In the genomic region with DNA sequence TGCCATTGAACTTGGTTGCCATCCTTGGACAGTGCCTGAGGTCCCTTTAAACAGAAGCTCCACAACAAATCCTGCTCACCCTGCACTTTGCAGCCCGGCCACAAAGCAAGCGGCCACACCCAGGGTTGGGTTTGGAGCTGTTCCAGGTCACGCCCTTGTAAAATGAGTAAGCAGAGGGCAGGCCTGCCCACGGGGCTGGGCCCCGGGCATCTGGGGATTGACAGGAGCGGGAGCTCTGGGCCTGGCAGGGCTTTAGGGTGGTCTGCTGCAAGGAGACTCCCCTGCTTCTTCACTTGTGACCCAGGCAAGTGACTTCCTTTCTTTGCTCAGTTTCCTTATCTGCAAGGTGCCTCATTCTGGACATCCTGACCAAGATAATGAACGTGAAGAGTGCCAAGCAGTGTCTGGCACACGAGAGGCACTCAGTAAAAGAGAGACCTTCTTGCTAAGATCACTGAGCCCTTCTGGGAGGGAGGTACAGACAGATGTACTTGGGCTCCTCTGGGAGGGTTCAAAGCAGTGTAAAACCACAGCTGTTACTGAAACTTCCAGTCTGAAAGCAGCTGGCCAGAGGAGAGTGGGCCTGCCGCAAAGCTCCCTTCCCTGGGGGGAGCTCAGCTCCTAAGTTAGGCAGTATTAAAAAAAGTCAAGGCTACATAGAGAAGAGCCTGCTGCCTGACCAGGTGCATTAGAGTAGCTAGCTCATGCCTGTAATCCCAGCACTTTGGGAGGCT, we compare ENCODE assay signal across 8 cellular contexts. TPM values are rescaled to one million over a fixed set of nuclear protein-coding genes. Genes with fewer than 3 reads are reported as not detected.
DNase-seq lines count a peak whose midpoint lies in the region; ATAC-seq and TF ChIP-seq lines count a peak whose summit lies in the region.

No MANE protein-coding gene starts in this region.

- H3K27me3 ChIP-seq in ACC112 (ENCODE audit: insufficient read depth, low read length), result no peaks in the 10 kb centered on the region
- H3K27me3 ChIP-seq in HL-60 (ENCODE audit: insufficient read depth, poor library complexity, severe bottlenecking), result no peaks in the 10 kb centered on the region
- H3K27me3 ChIP-seq in fibroblast of lung (ENCODE audit: control insufficient read depth, insufficient read depth, low read length), result no peaks in the 10 kb centered on the region
- no peaks in the 10 kb centered on the region for H3K27me3 ChIP-seq in prostate gland (replicated peaks; ENCODE audit: insufficient read depth)

- ATAC-seq in GM18873 (IDR thresholded peaks at IDR 0.05; ENCODE audit: low FRiP score, unreplicated experiment), result peak; percentile 34
- no peak for ATAC-seq in GM19035 (IDR thresholded peaks at IDR 0.05; ENCODE audit: unreplicated experiment)

- no peak overlapping the region for H3K9ac ChIP-seq in fibroblast of lung (ENCODE audit: insufficient read depth, low read length)

- no peak for TF ChIP-seq CTCF in HL-60 (IDR thresholded peaks at IDR 0.05; ENCODE audit: insufficient read depth, low read length)
- TF ChIP-seq CTCF in fibroblast of lung (conservative IDR thresholded peaks at IDR 0.05 in 1 of 2, IDR thresholded peaks at IDR 0.05 in 1 of 2; ENCODE audit: low read depth in 1 of 2, low read length in 2 of 2), result no peak
- peak in 2 of 4 experiments; percentile 18 to 30 for TF ChIP-seq CTCF in prostate gland (IDR thresholded peaks at IDR 0.05)

- H3K4me1 ChIP-seq in ACC112 (ENCODE audit: control insufficient read depth, insufficient read depth, low read length, unreplicated experiment), result peaks cover 20% of the 10 kb centered on the region
- H3K4me1 ChIP-seq in fibroblast of lung (ENCODE audit: control insufficient read depth, extremely low read depth, insufficient read depth, low read length), result peaks cover 14% of the 10 kb centered on the region
- H3K4me1 ChIP-seq in prostate gland (replicated peaks), result peaks cover 8% of the 10 kb centered on the region

- H3K4me2 ChIP-seq in fibroblast of lung (ENCODE audit: extremely low read depth, insufficient read depth, low read length), result peak overlapping the region; percentile 92

- H2AFZ ChIP-seq in ACC112 (ENCODE audit: low read length, unreplicated experiment), result peak overlapping the region; percentile 34
- H2AFZ ChIP-seq in fibroblast of lung (ENCODE audit: low read length), result peak overlapping the region; percentile 66

- no peak overlapping the region for H3K27ac ChIP-seq in ACC112 (ENCODE audit: low read depth, low read length)
- H3K27ac ChIP-seq in HL-60 (replicated peaks), result peak overlapping the region; percentile 54
- peak overlapping the region; percentile 53 for H3K27ac ChIP-seq in fibroblast of lung (ENCODE audit: insufficient read depth, low read length)
- no peak overlapping the region for H3K27ac ChIP-seq in prostate gland

- DNase-seq in HL-60 (ENCODE audit: low read depth in 1 of 2, low spot score in 1 of 2), result peak; percentile 70 to 95
- DNase-seq in NOMO-1 treated with DMSO at 0.1 percent for 48 hours (lab: John Stamatoyannopoulos, UW; ENCODE audit: unreplicated experiment), result peak; percentile 90
- DNase-seq in activated CD8-positive, alpha-beta memory T cell treated with anti-CD3 and anti-CD28 coated beads, Interleukin-2, amount 50 U/mL, for 4 hours, result peak; percentile 75
- peak; percentile 69 to 86 for DNase-seq in fibroblast of lung (ENCODE audit: low read depth in 2 of 2)
- peak; percentile 71 for DNase-seq in prostate gland (ENCODE audit: low spot score)

- intact Hi-C loops in prostate gland (cut with DNase I), result no loop called here

- 18% methylated on average over 9 of the region's 9 CpGs for WGBS in prostate gland

- no peaks in the 10 kb centered on the region for H3K36me3 ChIP-seq in ACC112 (ENCODE audit: insufficient read depth, low read length)
- no peaks in the 10 kb centered on the region for H3K36me3 ChIP-seq in fibroblast of lung (ENCODE audit: control insufficient read depth, insufficient read depth, low read length)
- no peaks in the 10 kb centered on the region for H3K36me3 ChIP-seq in prostate gland

- TF ChIP-seq POLR2A in prostate gland (IDR thresholded peaks at IDR 0.05), result peak; percentile 9

- H3K79me2 ChIP-seq in ACC112 (ENCODE audit: control insufficient read depth, insufficient read depth, low read length, unreplicated experiment), result no peaks in the 10 kb centered on the region
- H3K79me2 ChIP-seq in fibroblast of lung (ENCODE audit: control insufficient read depth, insufficient read depth, low read length), result no peaks in the 10 kb centered on the region

- H4K20me1 ChIP-seq in fibroblast of lung (ENCODE audit: control insufficient read depth, extremely low read depth, insufficient read depth, low read length), result no peaks in the 10 kb centered on the region

- H3K4me3 ChIP-seq in ACC112 (ENCODE audit: low read depth, low read length), result no peak overlapping the region
- H3K4me3 ChIP-seq in HL-60 (replicated peaks; ENCODE audit: insufficient read depth, low read length), result peak overlapping the region; percentile 69
- peak overlapping the region in 2 of 4 experiments; percentile 16 to 36 for H3K4me3 ChIP-seq in fibroblast of lung (replicated peaks in 1 of 4; ENCODE audit: control extremely low read depth in 1 of 4, insufficient read depth in 1 of 4, low read depth in 3 of 4, low read length in 4 of 4)
- H3K4me3 ChIP-seq in prostate gland, result no peak overlapping the region

- H3K9me3 ChIP-seq in fibroblast of lung (ENCODE audit: control insufficient read depth, insufficient read depth, low read depth, low read length), result no peaks in the 10 kb centered on the region
- H3K9me3 ChIP-seq in prostate gland, result no peaks in the 10 kb centered on the region

RNA-seq across cellular contexts. Expression of gene E2F2, which starts 2.6 kb away (rescaled TPM):
- 0.17 TPM in 1 of 2 replicates, not detected in the other for total RNA-seq in fibroblast of lung
- 0.26 and 0.85 TPM in 2 replicates for polyA plus RNA-seq in fibroblast of lung
- 0.58 and 1.8 TPM in 2 replicates for polyA plus RNA-seq in fibroblast of lung (2012)
- 1.4 and 6.8 TPM in 2 replicates for polyA minus RNA-seq in fibroblast of lung (ENCODE audit: low replicate concordance)
- total RNA-seq in prostate gland, result 1 to 10 TPM; 1.0 to 4.1 TPM

RNA-seq across cellular contexts. Expression of gene ID3, which starts 30.9 kb away (rescaled TPM):
- total RNA-seq in fibroblast of lung (9.9 and 42.9 TPM in 2 replicates), prostate gland (100 to 1,000 TPM; 151 to 184 TPM)
- polyA plus RNA-seq in fibroblast of lung, result 23.0 and 35.2 TPM in 2 replicates
- 28.8 and 44.1 TPM in 2 replicates for polyA plus RNA-seq in fibroblast of lung (2012)
- 21.5 and 54.2 TPM in 2 replicates for polyA minus RNA-seq in fibroblast of lung (ENCODE audit: low replicate concordance)

RNA-seq across cellular contexts. Expression of gene ASAP3, which starts 44.4 kb away (rescaled TPM):
- total RNA-seq in fibroblast of lung (73.2 and 79.1 TPM in 2 replicates), prostate gland (10 to 100 TPM; 76.5 to 83.1 TPM)
- polyA plus RNA-seq in fibroblast of lung, result 14.2 and 19.9 TPM in 2 replicates
- 15.6 and 21.0 TPM in 2 replicates for polyA plus RNA-seq in fibroblast of lung (2012)
- 59.3 and 90.7 TPM in 2 replicates for polyA minus RNA-seq in fibroblast of lung (ENCODE audit: low replicate concordance)

Comparison
In these comparisons a context has a peak if more than half of its experiments do, and no peak if none do; other contexts are left out.
1. H3K27ac ChIP-seq: peak in HL-60 (single experiment) and fibroblast of lung (single experiment); none in ACC112 (single experiment) and prostate gland (0 of 2).
2. Peak in every context shown above with its lines, with median percentiles within 50 percentile points of each other: DNase-seq.